ENCODE assay signal across 14 cellular contexts in the genomic region with DNA sequence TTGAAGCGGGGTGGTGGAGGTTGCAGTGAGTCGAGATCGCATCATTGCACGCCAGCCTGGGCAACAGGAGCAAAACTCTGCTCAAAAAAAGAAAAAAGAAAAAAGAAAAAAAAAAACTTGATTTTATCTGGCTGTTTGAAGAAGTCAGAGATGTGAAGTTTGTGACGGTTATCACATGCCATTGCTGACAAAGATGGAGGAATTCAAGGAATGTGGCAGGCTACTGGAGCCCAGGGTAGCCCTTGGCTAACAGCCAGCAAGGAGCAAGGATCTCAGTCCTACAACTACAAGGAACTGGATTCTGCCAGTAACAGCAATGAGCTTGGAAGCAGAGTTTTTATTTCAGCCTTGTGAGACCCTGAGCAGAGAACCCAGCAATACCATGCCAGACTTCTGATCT. TPM values are rescaled to one million over a fixed set of nuclear protein-coding genes. Genes with fewer than 3 reads are reported as not detected.
DNase-seq lines count a peak whose midpoint lies in the region; ATAC-seq and TF ChIP-seq lines count a peak whose summit lies in the region.
"Had no signal": no experiment of that assay in that cellular context is flagged by ENCODE, and none has a peak within 500 bp of the region (broad histone marks: within the 10 kb centered on the region; RNA-seq: fewer than 3 reads in every experiment).

No MANE protein-coding gene starts in this region.

- H3K9me3 ChIP-seq in hepatocyte (ENCODE audit: low read depth), result no peaks in the 10 kb centered on the region
- H3K9me3 ChIP-seq in lower lobe of right lung, result no peaks in the 10 kb centered on the region
- H3K9me3 ChIP-seq: esophagus muscularis mucosa had no signal

- H3K79me2 ChIP-seq in hepatocyte, result no peaks in the 10 kb centered on the region

- 74% methylated on average over 5 of the region's 5 CpGs for WGBS in hepatocyte (ENCODE audit: low lambda C conversion rate, missing lambda C conversion rate)

- H3K4me1 Mint-ChIP-seq in HFFc6 (ENCODE audit: low read depth), result peaks cover 11% of the 10 kb centered on the region
- no peaks in the 10 kb centered on the region for H3K4me1 Mint-ChIP-seq in activated T-helper 2 cell treated with anti-CD3 and anti-CD28 coated beads, Interferon-gamma antibody, Interleukin-2, Interleukin-4, amounts not matched to agents 10 μg/mL and 5 μg/mL and 100 μg/mL, durations not matched to agents 14 hours and 24 hours and 36 hours (ENCODE audit: low read depth)

- no peak overlapping the region for H3K4me3 Mint-ChIP-seq in HFFc6
- no peak overlapping the region for H3K4me3 Mint-ChIP-seq in activated T-helper 2 cell treated with anti-CD3 and anti-CD28 coated beads, Interferon-gamma antibody, Interleukin-2, Interleukin-4, amounts not matched to agents 10 μg/mL and 5 μg/mL and 100 μg/mL, durations not matched to agents 14 hours and 24 hours and 36 hours (ENCODE audit: low read depth)

- H4K20me1 ChIP-seq in hepatocyte (ENCODE audit: insufficient read depth, poor library complexity, severe bottlenecking), result no peaks in the 10 kb centered on the region

- H3K27ac Mint-ChIP-seq in HFFc6, result no peak overlapping the region
- H3K27ac Mint-ChIP-seq in activated T-helper 2 cell treated with anti-CD3 and anti-CD28 coated beads, Interferon-gamma antibody, Interleukin-2, Interleukin-4, amounts not matched to agents 10 μg/mL and 5 μg/mL and 100 μg/mL, durations not matched to agents 14 hours and 24 hours and 36 hours, result no peak overlapping the region

- H3K9me3 Mint-ChIP-seq in HFFc6, result no peaks in the 10 kb centered on the region
- no peaks in the 10 kb centered on the region for H3K9me3 Mint-ChIP-seq in activated T-helper 2 cell treated with anti-CD3 and anti-CD28 coated beads, Interferon-gamma antibody, Interleukin-2, Interleukin-4, amounts not matched to agents 10 μg/mL and 5 μg/mL and 100 μg/mL, durations not matched to agents 14 hours and 24 hours and 36 hours

- no peaks in the 10 kb centered on the region for H3K9me2 ChIP-seq in hepatocyte (replicated peaks; ENCODE audit: insufficient read depth)

- H3K27me3 Mint-ChIP-seq in HFFc6 (ENCODE audit: insufficient read depth), result no peaks in the 10 kb centered on the region
- peaks cover 2% of the 10 kb centered on the region for H3K27me3 Mint-ChIP-seq in activated T-helper 2 cell treated with anti-CD3 and anti-CD28 coated beads, Interferon-gamma antibody, Interleukin-2, Interleukin-4, amounts not matched to agents 10 μg/mL and 5 μg/mL and 100 μg/mL, durations not matched to agents 14 hours and 24 hours and 36 hours (ENCODE audit: low read depth)

- H3K27ac ChIP-seq in hepatocyte, result no peak overlapping the region
- H3K27ac ChIP-seq in lower lobe of right lung, result no peak overlapping the region
- H3K27ac ChIP-seq: esophagus muscularis mucosa, HL-60 had no signal

- H3K4me1 ChIP-seq in hepatocyte (ENCODE audit: insufficient read depth), result no peaks in the 10 kb centered on the region
- H3K4me1 ChIP-seq in lower lobe of right lung, result no peaks in the 10 kb centered on the region
- H3K4me1 ChIP-seq: esophagus muscularis mucosa had no signal

- H3K36me3 ChIP-seq in hepatocyte (replicated peaks; ENCODE audit: insufficient read depth, low read depth), result no peaks in the 10 kb centered on the region
- no peaks in the 10 kb centered on the region for H3K36me3 ChIP-seq in lower lobe of right lung
- H3K36me3 ChIP-seq: esophagus muscularis mucosa had no signal

- DNase-seq in A172 (ENCODE audit: low spot score), result peak; percentile 86
- DNase-seq in HFFc6, result peak; percentile 53
- peak; percentile 12 for DNase-seq in T1000 (lab: John Stamatoyannopoulos, UW)
- DNase-seq in hepatocyte (ENCODE audit: low spot score), result peak; percentile 37
- DNase-seq in lower lobe of right lung, result no peak
- no peak for DNase-seq in activated T-helper 2 cell treated with anti-CD3 and anti-CD28 coated beads, Interferon-gamma antibody, Interleukin-2, Interleukin-4, amounts not matched to agents 10 μg/mL and 5 μg/mL and 100 μg/mL, durations not matched to agents 14 hours and 24 hours and 36 hours (ENCODE audit: low spot score)
- DNase-seq in dedifferentiated amniotic fluid mesenchymal stem cell (ENCODE audit: extremely low spot score), result no peak
- DNase-seq: activated naive CD4-positive, alpha-beta T cell; cerebellar nuclear complex; kidney; stimulated activated CD4-positive, alpha-beta T cell treated with anti-CD3 and anti-CD28 coated beads, Interleukin-2, amount 100 ng/mL, for 24 hours had no signal

- TF ChIP-seq CTCF in HFFc6 (IDR thresholded peaks at IDR 0.05) (no peak), hepatocyte (IDR thresholded peaks at IDR 0.05; ENCODE audit: poor library complexity) (no peak), lower lobe of right lung (IDR thresholded peaks at IDR 0.05) (no peak)

- H3K4me2 ChIP-seq in hepatocyte, result no peak overlapping the region

- H3K36me3 Mint-ChIP-seq in HFFc6 (ENCODE audit: low read depth), result no peaks in the 10 kb centered on the region
- no peaks in the 10 kb centered on the region for H3K36me3 Mint-ChIP-seq in activated T-helper 2 cell treated with anti-CD3 and anti-CD28 coated beads, Interferon-gamma antibody, Interleukin-2, Interleukin-4, amounts not matched to agents 10 μg/mL and 5 μg/mL and 100 μg/mL, durations not matched to agents 14 hours and 24 hours and 36 hours (ENCODE audit: low read depth)

- H2AFZ ChIP-seq in hepatocyte, result no peak overlapping the region

- ATAC-seq in HG02885 (IDR thresholded peaks at IDR 0.05; ENCODE audit: poor library complexity, unreplicated experiment) (no peak), lower lobe of right lung (no peak)

- intact Hi-C loops in lower lobe of right lung (cut with DNase I), result no loop called here
- intact Hi-C loops in activated T-helper 2 cell treated with anti-CD3 and anti-CD28 coated beads, Interferon-gamma antibody, Interleukin-2, Interleukin-4, amounts not matched to agents 10 μg/mL and 5 μg/mL and 100 μg/mL, durations not matched to agents 14 hours and 24 hours and 36 hours (cut with micrococcal nuclease), result no loop called here

- no peak overlapping the region for H3K4me3 ChIP-seq in hepatocyte
- no peak overlapping the region for H3K4me3 ChIP-seq in lower lobe of right lung
- H3K4me3 ChIP-seq: esophagus muscularis mucosa had no signal

- no peaks in the 10 kb centered on the region for H3K27me3 ChIP-seq in hepatocyte
- H3K27me3 ChIP-seq in lower lobe of right lung (ENCODE audit: low read depth), result no peaks in the 10 kb centered on the region
- H3K27me3 ChIP-seq: esophagus muscularis mucosa had no signal

RNA-seq across cellular contexts. Expression of gene TET2, which starts 24.3 kb away (rescaled TPM):
- 8.4 and 9.2 TPM in 2 replicates for total RNA-seq in A172 (2014; rRNA removed; shearing (Covaris generic))
- 10 to 100 TPM in 3 of 6 experiments, 1 to 10 TPM in 3; 7.8 to 11.2 (median 9.9) TPM for total RNA-seq in HFFc6 (2021; fragmentation: NEBNext Ultra II Directional; extraction: Animal tissue kit (Norgen Biotek cat#: 25700))
- total RNA-seq in hepatocyte (15.5 and 17.4 TPM in 2 replicates), lower lobe of right lung (37.3 TPM)
- 3.8 and 5.5 TPM in 2 replicates for polyA plus RNA-seq in hepatocyte
- 31.1 and 31.2 TPM in 2 replicates for total RNA-seq in activated T-helper 2 cell treated with anti-CD3 and anti-CD28 coated beads, Interferon-gamma antibody, Interleukin-2, Interleukin-4, amounts not matched to agents 10 μg/mL and 5 μg/mL and 100 μg/mL, durations not matched to agents 14 hours and 24 hours and 36 hours

Comparison
In these comparisons a context has a peak if more than half of its experiments do, and no peak if none do; other contexts are left out.
1. DNase-seq: peak in A172 (single experiment), HFFc6 (single experiment), T1000 (single experiment) and hepatocyte (single experiment); none in lower lobe of right lung (single experiment), activated T-helper 2 cell treated with anti-CD3 and anti-CD28 coated beads, Interferon-gamma antibody, Interleukin-2, Interleukin-4, amounts not matched to agents 10 μg/mL and 5 μg/mL and 100 μg/mL, durations not matched to agents 14 hours and 24 hours and 36 hours (single experiment) and dedifferentiated amniotic fluid mesenchymal stem cell (single experiment).